1 cellular context compared by ENCODE assay signal in the genomic region with DNA sequence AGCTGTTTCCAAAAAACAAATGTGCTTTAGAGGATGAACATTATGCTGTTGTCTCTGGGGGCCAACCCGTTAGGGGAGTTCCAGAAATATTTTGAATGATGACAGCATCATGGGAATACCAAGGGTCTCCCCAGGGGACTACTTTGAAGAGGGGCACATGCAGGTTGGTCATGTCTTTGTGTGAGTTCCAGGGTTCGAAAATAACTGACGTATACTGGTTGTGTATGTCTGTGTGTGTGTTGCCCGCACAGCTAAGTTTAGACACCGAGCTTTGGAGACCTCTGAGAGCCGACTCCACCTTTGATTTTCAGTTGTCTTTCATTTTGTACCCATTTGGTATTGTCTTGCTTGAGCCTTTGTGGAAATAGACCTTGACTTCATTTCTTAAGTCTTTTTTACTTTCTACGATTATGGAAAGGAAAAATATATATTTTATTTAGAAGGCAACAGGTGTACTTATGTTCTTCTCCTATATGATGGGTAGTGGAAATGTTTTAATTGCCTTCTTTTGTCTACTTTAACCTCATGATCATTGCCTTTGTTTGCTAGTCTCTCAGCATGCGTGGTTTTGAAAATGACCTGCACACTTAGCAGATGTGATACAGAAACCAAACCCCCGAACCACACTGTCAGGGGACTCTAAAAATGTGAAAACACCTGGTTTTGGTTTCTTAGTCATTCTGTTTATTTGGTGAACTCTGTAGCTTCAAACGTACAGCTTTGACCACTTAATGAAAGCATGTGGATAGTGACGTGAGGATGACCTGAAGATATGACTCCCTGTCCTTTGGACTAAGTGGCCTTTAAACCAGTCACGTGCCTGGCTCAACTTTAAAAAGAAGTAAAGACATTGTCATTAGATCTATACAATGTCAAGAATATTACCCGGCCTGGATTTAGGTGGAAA.
TF ChIP-seq lines count a peak whose summit lies in the region.

No MANE protein-coding gene starts in this region.

TF ChIP-seq in GM12878, 131 proteins besides CTCF, POLR2A, EP300 and RAD21 (continued from another document and continues in another):
- TF ChIP-seq ZNF687 (IDR thresholded peaks at IDR 0.05) (peak; percentile 99), EED (IDR thresholded peaks at IDR 0.05; ENCODE audit: low read depth) (peak; percentile 64), ZBTB11 (CRISPR knock-in tag; IDR thresholded peaks at IDR 0.05) (no peak), ZNF274 (IDR thresholded peaks at IDR 0.05; ENCODE audit: insufficient read depth, insufficient read length) (no peak), SP1 (IDR thresholded peaks at IDR 0.05; ENCODE audit: low read depth, low read length) (peak; percentile 61), DPF2 (IDR thresholded peaks at IDR 0.05) (peak; percentile 82), SPI1 (IDR thresholded peaks at IDR 0.05; ENCODE audit: borderline replicate concordance, insufficient read depth, low read depth, low read length) (no peak), GABPA (IDR thresholded peaks at IDR 0.05; ENCODE audit: low read depth) (peak; percentile 57), EGR1 (IDR thresholded peaks at IDR 0.05; ENCODE audit: borderline replicate concordance in 1 of 2, low read depth in 2 of 2, low read length in 2 of 2) (no peak), TCF7 (IDR thresholded peaks at IDR 0.05; ENCODE audit: borderline replicate concordance) (no peak; the same call in 1 of the 2 replicates), BACH1 (IDR thresholded peaks at IDR 0.05; ENCODE audit: borderline replicate concordance) (peak; percentile 86; the same call in 1 of the 2 replicates), MAX (IDR thresholded peaks at IDR 0.05; ENCODE audit: low read depth, low read length) (peak; percentile 90), TARDBP (IDR thresholded peaks at IDR 0.05; ENCODE audit: borderline replicate concordance) (no peak), CEBPB (IDR thresholded peaks at IDR 0.05; ENCODE audit: borderline replicate concordance in 1 of 2, low read depth in 2 of 2, low read length in 2 of 2) (peak in 1 of 2 experiments; percentile 95; a peak in 2 of 4 replicates), RUNX3 (IDR thresholded peaks at IDR 0.05; ENCODE audit: low read length) (peak; percentile 99), YY1 (IDR thresholded peaks at IDR 0.05; ENCODE audit: low read depth, low read length) (peak; percentile 52), STAT1 (conservative IDR thresholded peaks at IDR 0.05) (no peak), HDAC6 (IDR thresholded peaks at IDR 0.05; ENCODE audit: unreplicated experiment) (no peak), SMARCA5 (IDR thresholded peaks at IDR 0.05) (0 out of 2 replicates have a peak, but pooled peaks have one; percentile 4), ATF2 (IDR thresholded peaks at IDR 0.05; ENCODE audit: low read length) (peak; percentile 96), TCF12 (IDR thresholded peaks at IDR 0.05; ENCODE audit: low read depth, low read length) (peak; percentile 97), RB1 (IDR thresholded peaks at IDR 0.05; ENCODE audit: borderline replicate concordance) (peak; percentile 74; the same call in 1 of the 2 replicates), ZNF207 (IDR thresholded peaks at IDR 0.05; ENCODE audit: borderline replicate concordance) (no peak), CREB1 (IDR thresholded peaks at IDR 0.05; ENCODE audit: low read depth) (peak; percentile 96), IKZF2 (IDR thresholded peaks at IDR 0.05) (peak; percentile 75 to 76), ZNF592 (IDR thresholded peaks at IDR 0.05) (peak; percentile 95), MYC (IDR thresholded peaks at IDR 0.05; ENCODE audit: insufficient read depth, insufficient read length, insufficient replicate concordance, low read length, severe bottlenecking) (no peak), SIN3A (IDR thresholded peaks at IDR 0.05; ENCODE audit: low read depth, low read length) (no peak; the same call in 1 of the 2 replicates), POLR2AphosphoS5 (IDR thresholded peaks at IDR 0.05; ENCODE audit: low read length) (0 out of 2 replicates have a peak, but pooled peaks have one; percentile 32), PAX8 (IDR thresholded peaks at IDR 0.05) (no peak), NR2C1 (IDR thresholded peaks at IDR 0.05) (peak; percentile 71), SMAD5 (IDR thresholded peaks at IDR 0.05; ENCODE audit: low read depth) (no peak), LARP7 (IDR thresholded peaks at IDR 0.05) (no peak), SUPT20H (IDR thresholded peaks at IDR 0.05; ENCODE audit: borderline replicate concordance, control insufficient read depth, low read depth, low read length) (no peak)
- TF ChIP-seq, protein P1, sequence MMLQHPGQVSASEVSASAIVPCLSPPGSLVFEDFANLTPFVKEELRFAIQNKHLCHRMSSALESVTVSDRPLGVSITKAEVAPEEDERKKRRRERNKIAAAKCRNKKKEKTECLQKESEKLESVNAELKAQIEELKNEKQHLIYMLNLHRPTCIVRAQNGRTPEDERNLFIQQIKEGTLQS (IDR thresholded peaks at IDR 0.05; ENCODE audit: borderline replicate concordance, extremely low read depth, low read depth, low read length), result peak; percentile 58; the same call in 1 of the 2 replicates
- TF ChIP-seq, protein P2, sequence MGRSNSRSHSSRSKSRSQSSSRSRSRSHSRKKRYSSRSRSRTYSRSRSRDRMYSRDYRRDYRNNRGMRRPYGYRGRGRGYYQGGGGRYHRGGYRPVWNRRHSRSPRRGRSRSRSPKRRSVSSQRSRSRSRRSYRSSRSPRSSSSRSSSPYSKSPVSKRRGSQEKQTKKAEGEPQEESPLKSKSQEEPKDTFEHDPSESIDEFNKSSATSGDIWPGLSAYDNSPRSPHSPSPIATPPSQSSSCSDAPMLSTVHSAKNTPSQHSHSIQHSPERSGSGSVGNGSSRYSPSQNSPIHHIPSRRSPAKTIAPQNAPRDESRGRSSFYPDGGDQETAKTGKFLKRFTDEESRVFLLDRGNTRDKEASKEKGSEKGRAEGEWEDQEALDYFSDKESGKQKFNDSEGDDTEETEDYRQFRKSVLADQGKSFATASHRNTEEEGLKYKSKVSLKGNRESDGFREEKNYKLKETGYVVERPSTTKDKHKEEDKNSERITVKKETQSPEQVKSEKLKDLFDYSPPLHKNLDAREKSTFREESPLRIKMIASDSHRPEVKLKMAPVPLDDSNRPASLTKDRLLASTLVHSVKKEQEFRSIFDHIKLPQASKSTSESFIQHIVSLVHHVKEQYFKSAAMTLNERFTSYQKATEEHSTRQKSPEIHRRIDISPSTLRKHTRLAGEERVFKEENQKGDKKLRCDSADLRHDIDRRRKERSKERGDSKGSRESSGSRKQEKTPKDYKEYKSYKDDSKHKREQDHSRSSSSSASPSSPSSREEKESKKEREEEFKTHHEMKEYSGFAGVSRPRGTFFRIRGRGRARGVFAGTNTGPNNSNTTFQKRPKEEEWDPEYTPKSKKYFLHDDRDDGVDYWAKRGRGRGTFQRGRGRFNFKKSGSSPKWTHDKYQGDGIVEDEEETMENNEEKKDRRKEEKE (IDR thresholded peaks at IDR 0.05), result no peak
- TF ChIP-seq, protein P3, sequence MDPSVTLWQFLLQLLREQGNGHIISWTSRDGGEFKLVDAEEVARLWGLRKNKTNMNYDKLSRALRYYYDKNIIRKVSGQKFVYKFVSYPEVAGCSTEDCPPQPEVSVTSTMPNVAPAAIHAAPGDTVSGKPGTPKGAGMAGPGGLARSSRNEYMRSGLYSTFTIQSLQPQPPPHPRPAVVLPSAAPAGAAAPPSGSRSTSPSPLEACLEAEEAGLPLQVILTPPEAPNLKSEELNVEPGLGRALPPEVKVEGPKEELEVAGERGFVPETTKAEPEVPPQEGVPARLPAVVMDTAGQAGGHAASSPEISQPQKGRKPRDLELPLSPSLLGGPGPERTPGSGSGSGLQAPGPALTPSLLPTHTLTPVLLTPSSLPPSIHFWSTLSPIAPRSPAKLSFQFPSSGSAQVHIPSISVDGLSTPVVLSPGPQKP (IDR thresholded peaks at IDR 0.05; ENCODE audit: low read depth, low read length), result no peak
